Comparison of ENCODE assay signal across 21 cellular contexts in genomic region chr1:33466159-33466558, GRCh38. TPM values are rescaled to one million over a fixed set of nuclear protein-coding genes. Genes with fewer than 3 reads are reported as not detected.
DNase-seq lines count a peak whose midpoint lies in the region; ATAC-seq, FAIRE-seq and TF ChIP-seq lines count a peak whose summit lies in the region.
"Had no signal": no experiment of that assay in that cellular context is flagged by ENCODE, and none has a peak within 500 bp of the region (broad histone marks: within the 10 kb centered on the region; RNA-seq: fewer than 3 reads in every experiment).

No MANE protein-coding gene starts in this region.

- H3K27ac ChIP-seq in liver (ENCODE audit: low read depth in 1 of 2, low read length in 2 of 2) (no peak overlapping the region), HepG2 (ENCODE audit: extremely low read length, insufficient read depth, low read length) (no peak overlapping the region), osteoblast (ENCODE audit: low read depth, low read length) (no peak overlapping the region)

- POLR2A ChIA-PET in HepG2 (lab: Yijun Ruan, JAX), result no interaction called here
- POLR2A ChIA-PET in activated CD4-positive, alpha-beta T cell treated with anti-CD3 and anti-CD28 coated beads, Interleukin-2, amount 10 ng/mL, durations not matched to agents 7 days and 5 days (lab: Charles Lee), result no interaction called here

- TF ChIP-seq POLR2A in HepG2 (IDR thresholded peaks at IDR 0.05; ENCODE audit: insufficient read depth in 1 of 2, low read depth in 2 of 2, low read length in 2 of 2), result no peak

- ATAC-seq in HepG2 (no peak), left ventricle myocardium superior (peak; percentile 44), GM21515 (IDR thresholded peaks at IDR 0.05; ENCODE audit: unreplicated experiment) (no peak)

- H2AFZ ChIP-seq in HepG2 (ENCODE audit: low read length) (no peak overlapping the region), osteoblast (ENCODE audit: low read length) (peak overlapping the region; percentile 14)

- H3K4me3 ChIP-seq in liver (ENCODE audit: low read depth in 1 of 3, low read length in 3 of 3) (no peak overlapping the region), HepG2 (replicated peaks in 1 of 3; ENCODE audit: insufficient read depth in 1 of 3, low read depth in 2 of 3, low read length in 3 of 3) (no peak overlapping the region), osteoblast (ENCODE audit: insufficient read depth, low read length) (no peak overlapping the region)

- DNase-seq in HepG2 (ENCODE audit: low spot score), result no peak
- DNase-seq in left ventricle myocardium superior, result no peak
- DNase-seq in osteoblast (ENCODE audit: insufficient read length, low spot score, missing footprints), result no peak
- no peak for DNase-seq in mesenteric fat pad (ENCODE audit: low spot score)
- no peak for DNase-seq in activated naive CD8-positive, alpha-beta T cell treated with anti-CD3 and anti-CD28 coated beads for 36 hours
- no peak for DNase-seq in activated CD4-positive, alpha-beta T cell treated with anti-CD3 and anti-CD28 coated beads, Interleukin-2, amount 10 ng/mL, durations not matched to agents 7 days and 5 days
- DNase-seq: C1 segment of cervical spinal cord, DND-41, GF-D8, HFFc6, Kasumi-1, NCI-H187, NCI-H345, NCI-H526, SHP77 treated with DMSO at 0.1 percent for 48 hours had no signal

- no peaks in the 10 kb centered on the region for H3K36me3 Mint-ChIP-seq in activated naive CD8-positive, alpha-beta T cell treated with anti-CD3 and anti-CD28 coated beads for 36 hours
- no peaks in the 10 kb centered on the region for H3K36me3 Mint-ChIP-seq in activated CD4-positive, alpha-beta T cell treated with anti-CD3 and anti-CD28 coated beads, Interleukin-2, amount 10 ng/mL, durations not matched to agents 7 days and 5 days (ENCODE audit: low read depth)

- no TSS peak for BruUV-seq in HepG2 (replicated peaks; lab: Mats Ljungman, UMichigan)

- H3K9me3 Mint-ChIP-seq in activated naive CD8-positive, alpha-beta T cell treated with anti-CD3 and anti-CD28 coated beads for 36 hours, result no peaks in the 10 kb centered on the region
- H3K9me3 Mint-ChIP-seq in activated CD4-positive, alpha-beta T cell treated with anti-CD3 and anti-CD28 coated beads, Interleukin-2, amount 10 ng/mL, durations not matched to agents 7 days and 5 days, result no peaks in the 10 kb centered on the region
- H3K9me3 Mint-ChIP-seq: HFFc6 had no signal

- no peak overlapping the region for H3K27ac Mint-ChIP-seq in activated naive CD8-positive, alpha-beta T cell treated with anti-CD3 and anti-CD28 coated beads for 36 hours
- no peak overlapping the region for H3K27ac Mint-ChIP-seq in activated CD4-positive, alpha-beta T cell treated with anti-CD3 and anti-CD28 coated beads, Interleukin-2, amount 10 ng/mL, durations not matched to agents 7 days and 5 days
- H3K27ac Mint-ChIP-seq: HFFc6 had no signal

- no peak overlapping the region for H3K4me3 Mint-ChIP-seq in activated naive CD8-positive, alpha-beta T cell treated with anti-CD3 and anti-CD28 coated beads for 36 hours
- H3K4me3 Mint-ChIP-seq in activated CD4-positive, alpha-beta T cell treated with anti-CD3 and anti-CD28 coated beads, Interleukin-2, amount 10 ng/mL, durations not matched to agents 7 days and 5 days, result no peak overlapping the region
- H3K4me3 Mint-ChIP-seq: HFFc6 had no signal

- H3K27me3 Mint-ChIP-seq in activated naive CD8-positive, alpha-beta T cell treated with anti-CD3 and anti-CD28 coated beads for 36 hours, result no peaks in the 10 kb centered on the region
- peaks cover 2% of the 10 kb centered on the region for H3K27me3 Mint-ChIP-seq in activated CD4-positive, alpha-beta T cell treated with anti-CD3 and anti-CD28 coated beads, Interleukin-2, amount 10 ng/mL, durations not matched to agents 7 days and 5 days

- no peak overlapping the region for H3K4me2 ChIP-seq in HepG2 (ENCODE audit: low read depth, low read length)
- no peak overlapping the region for H3K4me2 ChIP-seq in osteoblast (ENCODE audit: insufficient read depth, low read length)

- H3K36me3 ChIP-seq in liver (ENCODE audit: control insufficient read depth in 4 of 4, insufficient read depth in 3 of 4, low read depth in 1 of 4, low read length in 3 of 4) (no peaks in the 10 kb centered on the region), HepG2 (replicated peaks in 1 of 2; ENCODE audit: control insufficient read depth in 1 of 2, insufficient read depth in 2 of 2, low read length in 2 of 2) (no peaks in the 10 kb centered on the region), osteoblast (ENCODE audit: insufficient read depth, low read length) (no peaks in the 10 kb centered on the region)

- H3K9ac ChIP-seq in liver (ENCODE audit: low read depth in 1 of 2, low read length in 2 of 2), result no peak overlapping the region
- H3K9ac ChIP-seq in HepG2 (ENCODE audit: insufficient read depth, low read depth, low read length), result no peak overlapping the region

- in situ Hi-C loops in HepG2 (cut with HindIII; ENCODE audit: extremely low pct_ligation_motif_present, low pct_unique_long_range_greater_than_20kb), result loop anchor here (10.0 kb wide), 1 partner anchor 91 kb away; no protein-coding TSS in a partner anchor

- H3K4me1 Mint-ChIP-seq in activated naive CD8-positive, alpha-beta T cell treated with anti-CD3 and anti-CD28 coated beads for 36 hours, result peaks cover 4% of the 10 kb centered on the region
- H3K4me1 Mint-ChIP-seq in activated CD4-positive, alpha-beta T cell treated with anti-CD3 and anti-CD28 coated beads, Interleukin-2, amount 10 ng/mL, durations not matched to agents 7 days and 5 days, result peaks cover 12% of the 10 kb centered on the region

- CTCF ChIA-PET in HepG2 (lab: Yijun Ruan, JAX; ENCODE audit: low intra/inter-chr PET ratio, low total read pairs), result no interaction called here
- CTCF ChIA-PET in activated CD4-positive, alpha-beta T cell treated with anti-CD3 and anti-CD28 coated beads, Interleukin-2, amount 10 ng/mL, durations not matched to agents 7 days and 5 days (lab: Charles Lee), result no interaction called here

- H3K79me2 ChIP-seq in HepG2 (ENCODE audit: insufficient read depth, low read length), result no peaks in the 10 kb centered on the region
- no peaks in the 10 kb centered on the region for H3K79me2 ChIP-seq in osteoblast (ENCODE audit: insufficient read depth, low read length)

- WGBS in liver, result 69% methylated on average over 6 of the region's 6 CpGs
- 72% methylated on average over 6 of the region's 6 CpGs for WGBS in HepG2 (ENCODE audit: low lambda C conversion rate)

- no peaks in the 10 kb centered on the region for H3K27me3 ChIP-seq in liver (ENCODE audit: control insufficient read depth in 4 of 4, insufficient read depth in 4 of 4, low read length in 3 of 4)
- H3K27me3 ChIP-seq in HepG2 (ENCODE audit: control insufficient read depth in 1 of 2, insufficient read depth in 2 of 2, low read length in 2 of 2), result peaks cover 3 to 12% of the 10 kb centered on the region in 2 experiments; a peak in 2 of 5 replicates
- no peaks in the 10 kb centered on the region for H3K27me3 ChIP-seq in osteoblast (ENCODE audit: insufficient read depth, low read length)

- intact Hi-C loops in HepG2 (cut with micrococcal nuclease; ENCODE audit: unreplicated experiment) (no loop called here), left ventricle myocardium superior (cut with micrococcal nuclease) (no loop called here)

- no peak for TF ChIP-seq RAD21 in liver (IDR thresholded peaks at IDR 0.05)
- TF ChIP-seq RAD21 in HepG2 (CRISPR knock-in tag; IDR thresholded peaks at IDR 0.05), result no peak

- TF ChIP-seq EP300 in HepG2 (IDR thresholded peaks at IDR 0.05; ENCODE audit: low read depth in 2 of 2, low read length in 2 of 2) (no peak), HepG2 (CRISPR knock-in tag; IDR thresholded peaks at IDR 0.05; ENCODE audit: borderline replicate concordance) (no peak)

- no peak for TF ChIP-seq CTCF in liver (IDR thresholded peaks at IDR 0.05; ENCODE audit: low read depth, low read length, missing input control)
- no peak for TF ChIP-seq CTCF in HepG2 (CRISPR knock-in tag; IDR thresholded peaks at IDR 0.05)
- TF ChIP-seq CTCF in osteoblast (IDR thresholded peaks at IDR 0.05; ENCODE audit: extremely low read depth, low read depth, low read length), result no peak

- H4K20me1 ChIP-seq in HepG2 (ENCODE audit: insufficient read depth, low read length) (no peaks in the 10 kb centered on the region), osteoblast (ENCODE audit: insufficient read depth, low read length) (no peaks in the 10 kb centered on the region)

- H3K9me3 ChIP-seq in liver (ENCODE audit: control insufficient read depth in 4 of 4, low read length in 3 of 4) (no peaks in the 10 kb centered on the region), HepG2 (ENCODE audit: low read length) (no peaks in the 10 kb centered on the region), osteoblast (ENCODE audit: low read depth, low read length) (no peaks in the 10 kb centered on the region)

- no peak for FAIRE-seq in HepG2 (lab: Jason Lieb, UNC)
- FAIRE-seq: A204.1, GM12891, H54, RCC 7860 had no signal

- H3K4me1 ChIP-seq in liver (ENCODE audit: control insufficient read depth in 4 of 4, insufficient read depth in 4 of 4, low read length in 3 of 4) (peaks cover 0 to 4% (median 3%) of the 10 kb centered on the region in 4 donors), HepG2 (ENCODE audit: insufficient read depth, low read length) (peaks cover 9% of the 10 kb centered on the region), osteoblast (ENCODE audit: insufficient read depth, low read length) (peaks cover 10% of the 10 kb centered on the region)

RNA-seq across cellular contexts. Expression of gene ZSCAN20, which starts 6.3 kb away (rescaled TPM):
- total RNA-seq in liver (1 to 10 TPM; 1.8 to 2.3 TPM), HepG2 (2016; rRNA removed; fragmentation: Illumina TruSeq; extraction: Trizol) (2.8 TPM in 2 replicates), left ventricle myocardium superior (4.4 TPM), osteoblast (9.8 and 11.2 TPM in 2 replicates), mesenteric fat pad (2.9 TPM)
- polyA plus RNA-seq in liver (under 1 TPM; 0.48 to 0.92 TPM), HepG2 (2011; rRNA removed) (1.1 and 1.3 TPM in 2 replicates)
- total RNA-seq in HepG2 (2016; cell fraction: cytosol; rRNA removed; fragmentation: Illumina TruSeq; extraction: Trizol; ENCODE audit: low read depth), result 0.40 and 0.44 TPM in 2 replicates
- 2.6 and 2.9 TPM in 2 replicates for total RNA-seq in HepG2 (2016; cell fraction: insoluble cytoplasmic fraction; rRNA removed; fragmentation: Illumina TruSeq; extraction: Trizol)
- 0.69 and 1.1 TPM in 2 replicates for total RNA-seq in HepG2 (2016; cell fraction: membrane; rRNA removed; fragmentation: Illumina TruSeq; extraction: Trizol)
- total RNA-seq in HepG2 (2016; cell fraction: nucleus; rRNA removed; fragmentation: Illumina TruSeq; extraction: Trizol), result 3.5 and 4.5 TPM in 2 replicates
- 0.56 and 0.94 TPM in 2 replicates for polyA plus RNA-seq in HepG2 (2011; cell fraction: cytosol; rRNA removed)
- polyA plus RNA-seq in HepG2 (2011; cell fraction: nucleus; rRNA removed), result 3.0 TPM in 2 replicates
- 1.1 and 1.6 TPM in 2 replicates for polyA plus RNA-seq in HepG2 (2012)
- polyA plus RNA-seq in HepG2 (2016; cell fraction: cytosol; fragmentation: Illumina TruSeq; extraction: Trizol; ENCODE audit: low read depth), result 0.07 and 0.16 TPM in 2 replicates
- 0.71 and 0.93 TPM in 2 replicates for polyA plus RNA-seq in HepG2 (2016; cell fraction: insoluble cytoplasmic fraction; fragmentation: Illumina TruSeq; extraction: Trizol; ENCODE audit: low read depth)
- 0.31 and 0.36 TPM in 2 replicates for polyA plus RNA-seq in HepG2 (2016; cell fraction: membrane; fragmentation: Illumina TruSeq; extraction: Trizol; ENCODE audit: low read depth)
- polyA plus RNA-seq in HepG2 (2016; cell fraction: nucleus; fragmentation: Illumina TruSeq; extraction: Trizol; ENCODE audit: insufficient read depth, low read depth), result 3.3 and 4.0 TPM in 2 replicates
- polyA minus RNA-seq in HepG2 (2011; rRNA and poly(A)+ RNA removed; ENCODE audit: low replicate concordance), result 3.6 and 6.6 TPM in 2 replicates
- 1.8 and 2.0 TPM in 2 replicates for polyA minus RNA-seq in HepG2 (2011; cell fraction: cytosol; rRNA and poly(A)+ RNA removed)
- 4.9 and 6.6 TPM in 2 replicates for polyA minus RNA-seq in HepG2 (2011; cell fraction: nucleus; rRNA and poly(A)+ RNA removed)
- total RNA-seq in activated naive CD8-positive, alpha-beta T cell treated with anti-CD3 and anti-CD28 coated beads for 36 hours, result 1 to 10 TPM; 3.0 TPM
- total RNA-seq in activated CD4-positive, alpha-beta T cell treated with anti-CD3 and anti-CD28 coated beads, Interleukin-2, amount 10 ng/mL, durations not matched to agents 7 days and 5 days, result 1 to 10 TPM; 1.5 to 2.2 TPM

RNA-seq across cellular contexts. Expression of gene PHC2, which starts 35.3 kb away (rescaled TPM):
- total RNA-seq in liver, result 10 to 100 TPM; 27.0 to 67.8 TPM
- 10 to 100 TPM; 19.1 to 62.3 TPM for polyA plus RNA-seq in liver
- total RNA-seq in HepG2 (2016; rRNA removed; fragmentation: Illumina TruSeq; extraction: Trizol), result 52.5 and 53.5 TPM in 2 replicates
- total RNA-seq in HepG2 (2016; cell fraction: cytosol; rRNA removed; fragmentation: Illumina TruSeq; extraction: Trizol; ENCODE audit: low read depth), result 37.8 and 42.1 TPM in 2 replicates
- total RNA-seq in HepG2 (2016; cell fraction: insoluble cytoplasmic fraction; rRNA removed; fragmentation: Illumina TruSeq; extraction: Trizol), result 44.7 and 53.5 TPM in 2 replicates
- 102 and 120 TPM in 2 replicates for total RNA-seq in HepG2 (2016; cell fraction: membrane; rRNA removed; fragmentation: Illumina TruSeq; extraction: Trizol)
- total RNA-seq in HepG2 (2016; cell fraction: nucleus; rRNA removed; fragmentation: Illumina TruSeq; extraction: Trizol), result 27.9 and 32.8 TPM in 2 replicates
- 84.9 and 100 TPM in 2 replicates for polyA plus RNA-seq in HepG2 (2011; rRNA removed)
- 86.4 and 90.4 TPM in 2 replicates for polyA plus RNA-seq in HepG2 (2011; cell fraction: cytosol; rRNA removed)
- 83.8 and 90.8 TPM in 2 replicates for polyA plus RNA-seq in HepG2 (2011; cell fraction: nucleus; rRNA removed)
- 70.9 and 73.7 TPM in 2 replicates for polyA plus RNA-seq in HepG2 (2012)
- 41.6 and 55.3 TPM in 2 replicates for polyA plus RNA-seq in HepG2 (2016; cell fraction: cytosol; fragmentation: Illumina TruSeq; extraction: Trizol; ENCODE audit: low read depth)
- polyA plus RNA-seq in HepG2 (2016; cell fraction: insoluble cytoplasmic fraction; fragmentation: Illumina TruSeq; extraction: Trizol; ENCODE audit: low read depth), result 61.1 and 69.9 TPM in 2 replicates
- 98.3 and 114 TPM in 2 replicates for polyA plus RNA-seq in HepG2 (2016; cell fraction: membrane; fragmentation: Illumina TruSeq; extraction: Trizol; ENCODE audit: low read depth)
- polyA plus RNA-seq in HepG2 (2016; cell fraction: nucleus; fragmentation: Illumina TruSeq; extraction: Trizol; ENCODE audit: insufficient read depth, low read depth), result 62.2 and 63.0 TPM in 2 replicates
- 24.7 and 72.3 TPM in 2 replicates for polyA minus RNA-seq in HepG2 (2011; rRNA and poly(A)+ RNA removed; ENCODE audit: low replicate concordance)
- polyA minus RNA-seq in HepG2 (2011; cell fraction: cytosol; rRNA and poly(A)+ RNA removed), result 33.1 and 41.3 TPM in 2 replicates
- 23.3 and 28.7 TPM in 2 replicates for polyA minus RNA-seq in HepG2 (2011; cell fraction: nucleus; rRNA and poly(A)+ RNA removed)
- 118 TPM for total RNA-seq in left ventricle myocardium superior
- total RNA-seq in osteoblast, result 82.2 and 85.4 TPM in 2 replicates
- 142 TPM for total RNA-seq in mesenteric fat pad
- total RNA-seq in activated naive CD8-positive, alpha-beta T cell treated with anti-CD3 and anti-CD28 coated beads for 36 hours, result 10 to 100 TPM; 26.9 to 28.7 TPM
- total RNA-seq in activated CD4-positive, alpha-beta T cell treated with anti-CD3 and anti-CD28 coated beads, Interleukin-2, amount 10 ng/mL, durations not matched to agents 7 days and 5 days, result 10 to 100 TPM; 43.2 to 48.3 TPM
